In the genomic region with DNA sequence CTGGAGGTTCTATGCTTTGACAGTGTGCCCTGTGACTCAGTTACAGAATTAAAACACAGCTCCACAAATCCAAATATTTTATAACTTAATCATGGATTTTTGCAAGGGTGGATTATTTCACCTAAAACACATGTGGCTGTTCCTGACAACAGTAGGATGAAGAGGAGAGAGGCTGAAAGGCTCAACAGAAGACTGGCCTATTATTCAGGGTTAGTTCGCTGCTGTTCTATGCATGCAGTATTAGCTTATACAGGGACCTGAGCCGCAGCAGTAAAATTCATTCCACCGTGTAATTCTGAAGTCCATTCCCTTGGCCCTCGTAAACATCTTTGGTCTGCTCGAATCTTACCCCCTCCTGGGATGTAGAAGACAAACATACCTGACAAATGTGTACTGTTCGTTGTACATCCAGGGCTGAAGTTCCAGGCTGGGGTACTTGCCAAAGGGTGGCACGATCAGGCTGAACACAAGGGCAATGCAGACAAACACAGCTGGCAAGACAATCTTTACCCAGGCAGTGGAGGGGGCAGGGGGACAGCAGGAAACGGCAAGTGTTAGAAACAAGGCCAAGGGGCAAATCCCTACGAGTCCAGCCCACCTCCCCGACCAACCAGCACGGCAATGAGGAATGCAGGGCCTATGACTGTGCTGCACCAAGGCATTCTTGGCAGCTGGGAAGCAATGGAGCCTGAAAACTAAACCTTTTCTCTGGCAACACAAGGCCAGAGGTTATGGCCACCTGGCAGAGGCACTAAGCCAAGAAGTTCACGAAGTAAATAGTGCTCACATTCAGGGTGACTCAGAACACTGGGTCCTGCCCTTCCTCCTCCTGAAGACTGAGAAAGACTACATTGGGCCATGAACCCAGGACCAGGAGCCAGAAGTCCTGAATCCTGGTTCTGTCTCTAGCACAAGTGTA, we compare ENCODE assay signal across 10 cellular contexts. TPM values are rescaled to one million over a fixed set of nuclear protein-coding genes. Genes with fewer than 3 reads are reported as not detected.
DNase-seq lines count a peak whose midpoint lies in the region; FAIRE-seq and TF ChIP-seq lines count a peak whose summit lies in the region.
"Had no signal": no experiment of that assay in that cellular context is flagged by ENCODE, and none has a peak within 500 bp of the region (broad histone marks: within the 10 kb centered on the region; RNA-seq: fewer than 3 reads in every experiment).

No MANE protein-coding gene starts in this region.

- H3K4me1 ChIP-seq in kidney (ENCODE audit: control insufficient read depth in 1 of 2, insufficient read depth in 1 of 2, low read depth in 1 of 2, low read length in 2 of 2) = peaks cover 8 to 13% of the 10 kb centered on the region in 2 donors
- H3K4me1 ChIP-seq in transverse colon = peaks cover 5 to 17% (median 13%) of the 10 kb centered on the region in 4 donors
- no peaks in the 10 kb centered on the region for H3K4me1 ChIP-seq in HAP-1

- H3K27me3 Mint-ChIP-seq in brain = peaks cover 3% of the 10 kb centered on the region

- H3K4me3 Mint-ChIP-seq in brain = no peak overlapping the region

- FAIRE-seq in kidney (lab: Jason Lieb, UNC) = no peak

- no peaks in the 10 kb centered on the region for H3K9me3 ChIP-seq in kidney (ENCODE audit: control insufficient read depth in 1 of 2, low read length in 2 of 2)
- no peaks in the 10 kb centered on the region for H3K9me3 ChIP-seq in transverse colon
- H3K9me3 ChIP-seq in HAP-1 = no peaks in the 10 kb centered on the region; the same call in 1 of the 2 replicates

- 40 to 47% methylated on average over 8 to 12 of the region's 12 CpGs for WGBS in transverse colon (ENCODE audit: low coverage in 1 of 2), 2 donors

- H3K27me3 ChIP-seq in transverse colon = no peaks in the 10 kb centered on the region
- H3K27me3 ChIP-seq in HAP-1 (ENCODE audit: low read depth) = no peaks in the 10 kb centered on the region

- peak overlapping the region in 1 of 2 donors; percentile 40 for H3K9ac ChIP-seq in kidney (ENCODE audit: low read length in 2 of 2)

- DNase-seq in NCI-H1417 (lab: John Stamatoyannopoulos, UW) (peak in 2 of 3 experiments; percentile 6 to 9), NCI-H1417 treated with DMSO at 0.1 percent for 48 hours (lab: John Stamatoyannopoulos, UW) (no peak), kidney (peak; percentile 85), transverse colon (peak; percentile 47), NOMO-1 treated with DMSO at 0.1 percent for 48 hours (lab: John Stamatoyannopoulos, UW; ENCODE audit: unreplicated experiment) (no peak), NCI-H1048 (lab: John Stamatoyannopoulos, UW) (no peak), HAP-1 (ENCODE audit: low spot score in 2 of 2) (no peak)
- DNase-seq: activated CD4-positive, alpha-beta T cell treated with anti-CD3 and anti-CD28 coated beads, Interleukin-2, amount 50 U/mL, for 48 hours had no signal

- intact Hi-C loops in kidney (cut with DNase I) (no loop called here), transverse colon (cut with DNase I; ENCODE audit: low total_unique reads) (no loop called here)

- no peak for TF ChIP-seq POLR2A in transverse colon (IDR thresholded peaks at IDR 0.05)

- H3K36me3 ChIP-seq in kidney (ENCODE audit: control insufficient read depth in 1 of 2, insufficient read depth in 2 of 2, low read length in 2 of 2) (peaks cover 15 to 28% of the 10 kb centered on the region in 2 donors), transverse colon (peaks cover 0 to 71% (median 31%) of the 10 kb centered on the region in 4 donors), HAP-1 (replicated peaks) (no peaks in the 10 kb centered on the region; the same call in 1 of the 2 replicates)

- no peaks in the 10 kb centered on the region for H3K4me1 Mint-ChIP-seq in brain

- TF ChIP-seq CTCF in brain (conservative IDR thresholded peaks at IDR 0.05) (no peak), kidney (IDR thresholded peaks at IDR 0.05; ENCODE audit: borderline replicate concordance, extremely low read depth, insufficient read depth) (no peak), transverse colon (IDR thresholded peaks at IDR 0.05) (no peak)

- peaks cover 76% of the 10 kb centered on the region for H3K36me3 Mint-ChIP-seq in brain

- TF ChIP-seq EP300 in transverse colon (IDR thresholded peaks at IDR 0.05; ENCODE audit: low read depth) = no peak

- in situ Hi-C loops in transverse colon (cut with MboI; ENCODE audit: low pct_ligation_motif_present in 1 of 4, low pct_unique_long_range_greater_than_20kb in 1 of 4, low sequenced_read_pairs in 3 of 4) (no loop called here), HAP-1 (cut with MboI; ENCODE audit: low sequenced_read_pairs) (no loop called here)

- H3K4me3 ChIP-seq in kidney (ENCODE audit: low read length in 2 of 2) = peak overlapping the region; percentile 22 to 55
- H3K4me3 ChIP-seq in transverse colon = no peak overlapping the region
- H3K4me3 ChIP-seq in HAP-1 = no peak overlapping the region

- H3K27ac ChIP-seq in kidney (ENCODE audit: low read depth in 2 of 2, low read length in 2 of 2) (peak overlapping the region; percentile 15 to 79), transverse colon (peak overlapping the region in 3 of 4 donors; percentile 40 to 67 (median 42))
- H3K27ac ChIP-seq: 22Rv1 had no signal

- H3K9me3 Mint-ChIP-seq in brain = no peaks in the 10 kb centered on the region

- H3K27ac Mint-ChIP-seq in brain = peak overlapping the region in 3 of 5 experiments; percentile 9 to 81 (median 76)

RNA-seq across cellular contexts. Expression of gene NIPSNAP3B, which starts 46.8 kb away (rescaled TPM):
- 1.5 TPM for polyA plus RNA-seq in brain (ENCODE audit: insufficient read depth, low read depth, low replicate concordance)
- total RNA-seq in kidney = 5.5 TPM
- polyA plus RNA-seq in kidney (ENCODE audit: insufficient read depth, low read depth, low replicate concordance) = 4.3 TPM
- total RNA-seq in transverse colon = 1 to 10 TPM in 1 of 4 donors, under 1 TPM in 1, not detected in 2; 0.68 to 1.3 TPM

Comparison
In these comparisons a context has a peak if more than half of its experiments do, and no peak if none do; other contexts are left out.
1. DNase-seq: peak in NCI-H1417 (2 of 3), kidney (single experiment) and transverse colon (single experiment); none in NCI-H1417 treated with DMSO at 0.1 percent for 48 hours (single experiment), NOMO-1 treated with DMSO at 0.1 percent for 48 hours (single experiment), NCI-H1048 (single experiment) and HAP-1 (0 of 2).
2. H3K4me3 ChIP-seq: peak in kidney (2 of 2); none in transverse colon (0 of 4) and HAP-1 (single experiment).